In the genomic region with DNA sequence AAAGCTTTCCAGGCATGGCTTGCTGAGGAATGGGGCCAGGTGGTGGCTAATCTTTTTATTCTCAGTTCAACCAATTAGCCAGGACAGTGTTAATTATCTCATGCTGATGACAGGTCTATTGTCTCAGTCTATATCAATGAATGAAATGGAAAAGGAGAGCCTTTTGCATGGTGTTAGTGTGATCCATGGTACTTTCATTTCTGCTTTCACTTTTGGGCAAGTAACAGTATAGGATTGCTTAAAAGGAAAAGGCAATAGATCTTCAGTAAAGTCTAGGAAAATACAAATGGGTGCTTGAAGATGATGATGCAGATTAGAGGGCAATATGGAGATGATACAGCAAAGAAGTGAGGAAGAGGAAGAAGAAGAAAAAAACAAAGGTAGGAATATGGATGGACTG, we compare ENCODE assay signal across 21 cellular contexts.
"Had no signal": no experiment of that assay in that cellular context is flagged by ENCODE, and none has a peak within 500 bp of the region (broad histone marks: within the 10 kb centered on the region; RNA-seq: fewer than 3 reads in every experiment).

No MANE protein-coding gene starts in this region.

- H3K27me3 ChIP-seq: heart right ventricle, neutrophil, right lobe of liver, suprapubic skin, tibial artery, upper lobe of left lung, vagina had no signal

- DNase-seq: dorsolateral prefrontal cortex; effector CD8-positive, alpha-beta T cell; foreskin melanocyte; heart right ventricle; islet precursor cell; mammary epithelial cell; mucosa of descending colon; naive thymus-derived CD8-positive, alpha-beta T cell; psoas muscle; retina; right lobe of liver; stimulated activated CD4-positive, alpha-beta T cell treated with anti-CD3 and anti-CD28 coated beads, Interleukin-4, amount 100 ng/mL, for 1 hour; stimulated activated CD8-positive, alpha-beta memory T cell treated with anti-CD3 and anti-CD28 coated beads, Interleukin-4, amount 100 ng/mL, for 48 hours; stimulated activated naive CD8-positive, alpha-beta T cell treated with anti-CD3 and anti-CD28 coated beads, Interleukin-15, Interleukin-2, amounts not matched to agents 100 U/mL and 50 U/mL, for 24 hours; tibial artery; upper lobe of left lung had no signal

- H3K36me3 ChIP-seq: heart right ventricle, neutrophil, right lobe of liver, suprapubic skin, tibial artery, upper lobe of left lung, vagina had no signal

- H3K9me3 ChIP-seq: mucosa of descending colon, neutrophil, psoas muscle, right lobe of liver, suprapubic skin, tibial artery, upper lobe of left lung, vagina had no signal

- ATAC-seq: heart right ventricle; left lobe of liver; mucosa of descending colon; naive thymus-derived CD8-positive, alpha-beta T cell; psoas muscle; right lobe of liver; stimulated activated effector memory CD8-positive, alpha-beta T cell treated with anti-CD3 and anti-CD28 coated beads, Interleukin-12 subunit alpha, Interleukin-12 subunit beta, amount 100 ng/mL, for 72 hours; stimulated activated naive CD8-positive, alpha-beta T cell treated with anti-CD3 and anti-CD28 coated beads, Interleukin-15, Interleukin-2, amounts not matched to agents 100 U/mL and 50 U/mL, for 24 hours had no signal

- H3K27ac ChIP-seq: dorsolateral prefrontal cortex, heart right ventricle, neutrophil, psoas muscle, right lobe of liver, suprapubic skin, tibial artery, upper lobe of left lung, vagina had no signal

- H3K4me3 ChIP-seq: dorsolateral prefrontal cortex, heart right ventricle, mucosa of descending colon, psoas muscle, right lobe of liver, suprapubic skin, tibial artery, upper lobe of left lung, vagina had no signal

- H3K4me1 ChIP-seq: heart right ventricle, psoas muscle, right lobe of liver, suprapubic skin, tibial artery, upper lobe of left lung, vagina had no signal
